1 cellular context compared by ENCODE assay signal in the genomic region with DNA sequence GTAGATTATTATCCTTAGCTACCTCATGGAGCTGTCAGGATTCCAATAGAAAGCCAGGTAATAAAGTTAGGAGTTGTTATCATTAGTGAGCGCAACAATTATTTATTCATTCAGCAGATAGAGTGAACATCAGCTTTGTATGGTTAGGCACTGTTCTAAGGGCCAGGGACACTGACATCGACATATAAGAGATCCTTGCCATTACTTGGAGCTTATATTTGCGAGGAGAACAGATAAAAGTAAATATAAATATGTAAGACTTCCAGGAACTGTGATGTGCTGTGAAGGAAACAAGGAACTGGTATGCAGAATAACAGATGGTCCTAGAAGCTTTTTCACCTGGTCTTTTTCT.
TF ChIP-seq lines count a peak whose summit lies in the region.

No MANE protein-coding gene starts in this region.

TF ChIP-seq in H1, 55 proteins besides CTCF, POLR2A, EP300 and RAD21:
- TF ChIP-seq GABPA (IDR thresholded peaks at IDR 0.05; ENCODE audit: borderline replicate concordance, insufficient read depth, low read length) (no peak), BCL11A (IDR thresholded peaks at IDR 0.05; ENCODE audit: low read depth in 2 of 2, low read length in 2 of 2) (no peak), RFX5 (IDR thresholded peaks at IDR 0.05; ENCODE audit: borderline replicate concordance, low read depth, low read length) (no peak), SIN3A (conservative IDR thresholded peaks at IDR 0.05 in 1 of 2, IDR thresholded peaks at IDR 0.05 in 1 of 2; ENCODE audit: low read depth in 1 of 2, low read length in 2 of 2) (no peak), ZNF274 (IDR thresholded peaks at IDR 0.05; ENCODE audit: borderline replicate concordance, extremely low read depth, low read length) (no peak)
